1 cellular context compared by ENCODE assay signal in the genomic region with DNA sequence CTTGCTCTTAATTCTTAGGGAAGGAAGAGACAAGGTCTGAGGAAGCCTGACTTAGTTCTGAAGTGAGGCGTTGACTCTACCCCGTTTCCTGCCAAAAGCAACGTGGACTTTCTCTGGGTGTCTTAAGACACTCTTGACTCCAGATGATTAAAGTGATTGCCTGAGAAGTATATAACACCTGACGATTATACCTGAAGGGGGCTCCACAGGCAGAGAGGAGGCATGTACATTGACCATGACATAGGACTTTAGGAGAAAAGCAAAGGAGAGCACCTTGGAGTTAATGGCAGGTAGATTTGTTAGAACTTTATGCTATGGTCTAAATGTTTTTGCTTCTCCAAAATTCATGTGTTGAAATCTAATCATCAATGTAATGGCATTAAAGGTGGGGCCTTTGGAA.
TF ChIP-seq lines count a peak whose summit lies in the region.

No MANE protein-coding gene starts in this region.

TF ChIP-seq in H1, 55 proteins besides CTCF, POLR2A, EP300 and RAD21:
- no peak for TF ChIP-seq RNF2 (IDR thresholded peaks at IDR 0.05; ENCODE audit: borderline replicate concordance, low read depth, low read length, missing control alignments, poor library complexity, severe bottlenecking)
- TF ChIP-seq TAF7 (optimal IDR thresholded peaks at IDR 0.05; ENCODE audit: borderline replicate concordance, low read depth, low read length), result no peak
- TF ChIP-seq JUND (IDR thresholded peaks at IDR 0.05; ENCODE audit: low read length), result no peak
